In the genomic region with DNA sequence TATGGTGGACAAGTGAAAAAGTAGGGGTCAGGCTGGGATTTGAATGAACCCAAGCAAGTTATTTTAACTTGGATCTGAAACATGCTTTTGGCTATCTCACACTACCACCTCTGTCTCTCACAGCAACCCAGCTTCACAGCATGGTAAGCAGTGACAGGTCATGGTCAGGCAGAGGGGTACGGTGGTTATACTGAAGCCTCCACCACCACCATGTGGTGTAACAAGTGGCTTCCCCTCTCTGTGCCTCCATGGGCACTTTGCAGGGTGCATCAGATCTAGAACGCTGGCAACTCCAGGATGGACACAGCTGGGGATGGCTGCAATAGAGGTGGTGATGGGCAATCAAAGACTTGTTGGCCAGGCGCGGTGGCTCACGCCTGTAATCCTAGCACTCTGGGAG, we compare ENCODE assay signal across 2 cellular contexts.
TF ChIP-seq lines count a peak whose summit lies in the region.

No MANE protein-coding gene starts in this region.

TF ChIP-seq in A549, 52 proteins besides CTCF, POLR2A, EP300 and RAD21:
- TF ChIP-seq RCOR1 (IDR thresholded peaks at IDR 0.05; ENCODE audit: low read depth, low read length) (no peak), ZNF302 (CRISPR knock-in tag; IDR thresholded peaks at IDR 0.05) (no peak)
- TF ChIP-seq, protein P1, sequence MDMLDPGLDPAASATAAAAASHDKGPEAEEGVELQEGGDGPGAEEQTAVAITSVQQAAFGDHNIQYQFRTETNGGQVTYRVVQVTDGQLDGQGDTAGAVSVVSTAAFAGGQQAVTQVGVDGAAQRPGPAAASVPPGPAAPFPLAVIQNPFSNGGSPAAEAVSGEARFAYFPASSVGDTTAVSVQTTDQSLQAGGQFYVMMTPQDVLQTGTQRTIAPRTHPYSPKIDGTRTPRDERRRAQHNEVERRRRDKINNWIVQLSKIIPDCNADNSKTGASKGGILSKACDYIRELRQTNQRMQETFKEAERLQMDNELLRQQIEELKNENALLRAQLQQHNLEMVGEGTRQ (IDR thresholded peaks at IDR 0.05): 0 out of 2 replicates have a peak, but pooled peaks have one; percentile 3

TF ChIP-seq in GM12891, 5 proteins besides CTCF, POLR2A, EP300 and RAD21:
- TF ChIP-seq TAF1 (IDR thresholded peaks at IDR 0.05; ENCODE audit: low read depth, low read length) (no peak), PAX5 (IDR thresholded peaks at IDR 0.05; ENCODE audit: insufficient read depth, low read length, severe bottlenecking) (no peak), POU2F2 (IDR thresholded peaks at IDR 0.05; ENCODE audit: low read depth, low read length) (no peak), SPI1 (IDR thresholded peaks at IDR 0.05; ENCODE audit: low read depth, low read length) (no peak), POLR2AphosphoS5 (IDR thresholded peaks at IDR 0.05; ENCODE audit: low read depth, low read length) (no peak)
